ENCODE assay signal across 1 cellular context in genomic region chr10:80289451-80290287, GRCh38.
A peak's percentile ranks its signal among the peaks of the same experiment; 100 is the strongest.
TF ChIP-seq lines count a peak whose summit lies in the region.

MAT1A (minus strand) TSS chr10:80289658; CDS start chr10:80289423, 235 bp downstream.

TF ChIP-seq in HepG2, 621 proteins besides CTCF, POLR2A, EP300 and RAD21 (continued from another document and continues in another):
- TF ChIP-seq ETV5 (CRISPR knock-in tag; IDR thresholded peaks at IDR 0.05; ENCODE audit: borderline replicate concordance) (peak; percentile 14; the same call in 1 of the 2 replicates), ZFYVE20 (CRISPR knock-in tag; IDR thresholded peaks at IDR 0.05; ENCODE audit: borderline replicate concordance, low read depth) (no peak), HOXA3 (CRISPR knock-in tag; IDR thresholded peaks at IDR 0.05) (peak; percentile 56; the same call in 1 of the 2 replicates), ATM (IDR thresholded peaks at IDR 0.05; ENCODE audit: borderline replicate concordance) (no peak; the same call in 1 of the 2 replicates), RORA (CRISPR knock-in tag; IDR thresholded peaks at IDR 0.05) (no peak), ZNF362 (CRISPR knock-in tag; IDR thresholded peaks at IDR 0.05; ENCODE audit: borderline replicate concordance) (0 out of 2 replicates have a peak, but pooled peaks have one; percentile 14), PCBP1 (IDR thresholded peaks at IDR 0.05; ENCODE audit: borderline replicate concordance, low read depth, low read length) (no peak), HNF4A (CRISPR knock-in tag; IDR thresholded peaks at IDR 0.05) (peak; percentile 57), POGK (CRISPR knock-in tag; conservative IDR thresholded peaks at IDR 0.05) (no peak), EEA1 (CRISPR knock-in tag; IDR thresholded peaks at IDR 0.05; ENCODE audit: borderline replicate concordance) (no peak), SKI (IDR thresholded peaks at IDR 0.05; ENCODE audit: partially characterized antibody) (no peak), CCDC6 (CRISPR knock-in tag; IDR thresholded peaks at IDR 0.05) (peak; percentile 77; the same call in 1 of the 2 replicates), DMAP1 (CRISPR knock-in tag; IDR thresholded peaks at IDR 0.05) (0 out of 2 replicates have a peak, but pooled peaks have one; percentile 42), ZBTB7A (CRISPR knock-in tag; IDR thresholded peaks at IDR 0.05) (peak; percentile 37; the same call in 1 of the 2 replicates), CENPX (CRISPR knock-in tag; IDR thresholded peaks at IDR 0.05) (no peak), CSRNP1 (CRISPR knock-in tag; IDR thresholded peaks at IDR 0.05) (peak; percentile 92; the same call in 1 of the 2 replicates), HES4 (CRISPR knock-in tag; IDR thresholded peaks at IDR 0.05; ENCODE audit: borderline replicate concordance) (no peak), EHMT2 (IDR thresholded peaks at IDR 0.05; ENCODE audit: borderline replicate concordance, low read depth, low read length) (no peak; the same call in 1 of the 2 replicates), ELF3 (CRISPR knock-in tag; IDR thresholded peaks at IDR 0.05) (no peak), ZNF18 (CRISPR knock-in tag; IDR thresholded peaks at IDR 0.05; ENCODE audit: insufficient replicate concordance) (no peak), PAF1 (CRISPR knock-in tag; IDR thresholded peaks at IDR 0.05) (no peak), ZNF768 (CRISPR knock-in tag; IDR thresholded peaks at IDR 0.05) (no peak), TARDBP (CRISPR knock-in tag; IDR thresholded peaks at IDR 0.05) (peak; percentile 31; the same call in 1 of the 2 replicates), SALL1 (CRISPR knock-in tag; IDR thresholded peaks at IDR 0.05) (peak; percentile 59; the same call in 1 of the 2 replicates), PITX1 (CRISPR knock-in tag; IDR thresholded peaks at IDR 0.05) (no peak), CEBPB (IDR thresholded peaks at IDR 0.05; ENCODE audit: borderline replicate concordance, low read depth, low read length) (peak; percentile 81), ZNF775 (CRISPR knock-in tag; IDR thresholded peaks at IDR 0.05; ENCODE audit: borderline replicate concordance) (no peak), ZNF616 (CRISPR knock-in tag; IDR thresholded peaks at IDR 0.05; ENCODE audit: low read depth) (no peak), GATAD2A (CRISPR knock-in tag; IDR thresholded peaks at IDR 0.05) (peak; percentile 70), ZNF253 (CRISPR knock-in tag; IDR thresholded peaks at IDR 0.05; ENCODE audit: borderline replicate concordance) (0 out of 2 replicates have a peak, but pooled peaks have one; percentile 58), CREBL2 (CRISPR knock-in tag; IDR thresholded peaks at IDR 0.05; ENCODE audit: borderline replicate concordance) (no peak), NR2F6 (IDR thresholded peaks at IDR 0.05) (no peak), NR2F6 (CRISPR knock-in tag; IDR thresholded peaks at IDR 0.05) (peak; percentile 42; the same call in 1 of the 2 replicates), MLX (CRISPR knock-in tag; IDR thresholded peaks at IDR 0.05) (peak; percentile 81), ZBTB49 (CRISPR knock-in tag; IDR thresholded peaks at IDR 0.05; ENCODE audit: borderline replicate concordance) (no peak), ZSCAN29 (CRISPR knock-in tag; conservative IDR thresholded peaks at IDR 0.05) (no peak), NR0B2 (CRISPR knock-in tag; IDR thresholded peaks at IDR 0.05) (peak; percentile 48; the same call in 1 of the 2 replicates), ZNF510 (CRISPR knock-in tag; IDR thresholded peaks at IDR 0.05; ENCODE audit: low read depth) (no peak; the same call in 1 of the 2 replicates), BCL6 (CRISPR knock-in tag; IDR thresholded peaks at IDR 0.05) (peak; percentile 55; the same call in 1 of the 2 replicates), YEATS4 (CRISPR knock-in tag; IDR thresholded peaks at IDR 0.05; ENCODE audit: borderline replicate concordance) (0 out of 2 replicates have a peak, but pooled peaks have one; percentile 38), SOX13 (IDR thresholded peaks at IDR 0.05) (no peak), SOX13 (CRISPR knock-in tag; conservative IDR thresholded peaks at IDR 0.05 in 1 of 2, IDR thresholded peaks at IDR 0.05 in 1 of 2) (peak in 1 of 2 experiments; percentile 61; a peak in 1 of 4 replicates), ZNF589 (CRISPR knock-in tag; conservative IDR thresholded peaks at IDR 0.05) (no peak), HNRNPUL1 (IDR thresholded peaks at IDR 0.05; ENCODE audit: low read depth, low read length) (no peak), CBX5 (CRISPR knock-in tag; IDR thresholded peaks at IDR 0.05; ENCODE audit: borderline replicate concordance) (0 out of 2 replicates have a peak, but pooled peaks have one; percentile 32), GTF2F1 (IDR thresholded peaks at IDR 0.05; ENCODE audit: low read length) (no peak)
- TF ChIP-seq, protein P1, sequence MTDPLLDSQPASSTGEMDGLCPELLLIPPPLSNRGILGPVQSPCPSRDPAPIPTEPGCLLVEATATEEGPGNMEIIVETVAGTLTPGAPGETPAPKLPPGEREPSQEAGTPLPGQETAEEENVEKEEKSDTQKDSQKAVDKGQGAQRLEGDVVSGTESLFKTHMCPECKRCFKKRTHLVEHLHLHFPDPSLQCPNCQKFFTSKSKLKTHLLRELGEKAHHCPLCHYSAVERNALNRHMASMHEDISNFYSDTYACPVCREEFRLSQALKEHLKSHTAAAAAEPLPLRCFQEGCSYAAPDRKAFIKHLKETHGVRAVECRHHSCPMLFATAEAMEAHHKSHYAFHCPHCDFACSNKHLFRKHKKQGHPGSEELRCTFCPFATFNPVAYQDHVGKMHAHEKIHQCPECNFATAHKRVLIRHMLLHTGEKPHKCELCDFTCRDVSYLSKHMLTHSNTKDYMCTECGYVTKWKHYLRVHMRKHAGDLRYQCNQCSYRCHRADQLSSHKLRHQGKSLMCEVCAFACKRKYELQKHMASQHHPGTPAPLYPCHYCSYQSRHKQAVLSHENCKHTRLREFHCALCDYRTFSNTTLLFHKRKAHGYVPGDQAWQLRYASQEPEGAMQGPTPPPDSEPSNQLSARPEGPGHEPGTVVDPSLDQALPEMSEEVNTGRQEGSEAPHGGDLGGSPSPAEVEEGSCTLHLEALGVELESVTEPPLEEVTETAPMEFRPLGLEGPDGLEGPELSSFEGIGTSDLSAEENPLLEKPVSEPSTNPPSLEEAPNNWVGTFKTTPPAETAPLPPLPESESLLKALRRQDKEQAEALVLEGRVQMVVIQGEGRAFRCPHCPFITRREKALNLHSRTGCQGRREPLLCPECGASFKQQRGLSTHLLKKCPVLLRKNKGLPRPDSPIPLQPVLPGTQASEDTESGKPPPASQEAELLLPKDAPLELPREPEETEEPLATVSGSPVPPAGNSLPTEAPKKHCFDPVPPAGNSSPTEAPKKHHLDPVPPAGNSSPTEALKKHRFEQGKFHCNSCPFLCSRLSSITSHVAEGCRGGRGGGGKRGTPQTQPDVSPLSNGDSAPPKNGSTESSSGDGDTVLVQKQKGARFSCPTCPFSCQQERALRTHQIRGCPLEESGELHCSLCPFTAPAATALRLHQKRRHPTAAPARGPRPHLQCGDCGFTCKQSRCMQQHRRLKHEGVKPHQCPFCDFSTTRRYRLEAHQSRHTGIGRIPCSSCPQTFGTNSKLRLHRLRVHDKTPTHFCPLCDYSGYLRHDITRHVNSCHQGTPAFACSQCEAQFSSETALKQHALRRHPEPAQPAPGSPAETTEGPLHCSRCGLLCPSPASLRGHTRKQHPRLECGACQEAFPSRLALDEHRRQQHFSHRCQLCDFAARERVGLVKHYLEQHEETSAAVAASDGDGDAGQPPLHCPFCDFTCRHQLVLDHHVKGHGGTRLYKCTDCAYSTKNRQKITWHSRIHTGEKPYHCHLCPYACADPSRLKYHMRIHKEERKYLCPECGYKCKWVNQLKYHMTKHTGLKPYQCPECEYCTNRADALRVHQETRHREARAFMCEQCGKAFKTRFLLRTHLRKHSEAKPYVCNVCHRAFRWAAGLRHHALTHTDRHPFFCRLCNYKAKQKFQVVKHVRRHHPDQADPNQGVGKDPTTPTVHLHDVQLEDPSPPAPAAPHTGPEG (CRISPR knock-in tag; IDR thresholded peaks at IDR 0.05): no peak
- TF ChIP-seq, protein P2, sequence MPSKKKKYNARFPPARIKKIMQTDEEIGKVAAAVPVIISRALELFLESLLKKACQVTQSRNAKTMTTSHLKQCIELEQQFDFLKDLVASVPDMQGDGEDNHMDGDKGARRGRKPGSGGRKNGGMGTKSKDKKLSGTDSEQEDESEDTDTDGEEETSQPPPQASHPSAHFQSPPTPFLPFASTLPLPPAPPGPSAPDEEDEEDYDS (CRISPR knock-in tag; IDR thresholded peaks at IDR 0.05): peak; percentile 80
